Comparison of ENCODE assay signal across 8 cellular contexts in the genomic region with DNA sequence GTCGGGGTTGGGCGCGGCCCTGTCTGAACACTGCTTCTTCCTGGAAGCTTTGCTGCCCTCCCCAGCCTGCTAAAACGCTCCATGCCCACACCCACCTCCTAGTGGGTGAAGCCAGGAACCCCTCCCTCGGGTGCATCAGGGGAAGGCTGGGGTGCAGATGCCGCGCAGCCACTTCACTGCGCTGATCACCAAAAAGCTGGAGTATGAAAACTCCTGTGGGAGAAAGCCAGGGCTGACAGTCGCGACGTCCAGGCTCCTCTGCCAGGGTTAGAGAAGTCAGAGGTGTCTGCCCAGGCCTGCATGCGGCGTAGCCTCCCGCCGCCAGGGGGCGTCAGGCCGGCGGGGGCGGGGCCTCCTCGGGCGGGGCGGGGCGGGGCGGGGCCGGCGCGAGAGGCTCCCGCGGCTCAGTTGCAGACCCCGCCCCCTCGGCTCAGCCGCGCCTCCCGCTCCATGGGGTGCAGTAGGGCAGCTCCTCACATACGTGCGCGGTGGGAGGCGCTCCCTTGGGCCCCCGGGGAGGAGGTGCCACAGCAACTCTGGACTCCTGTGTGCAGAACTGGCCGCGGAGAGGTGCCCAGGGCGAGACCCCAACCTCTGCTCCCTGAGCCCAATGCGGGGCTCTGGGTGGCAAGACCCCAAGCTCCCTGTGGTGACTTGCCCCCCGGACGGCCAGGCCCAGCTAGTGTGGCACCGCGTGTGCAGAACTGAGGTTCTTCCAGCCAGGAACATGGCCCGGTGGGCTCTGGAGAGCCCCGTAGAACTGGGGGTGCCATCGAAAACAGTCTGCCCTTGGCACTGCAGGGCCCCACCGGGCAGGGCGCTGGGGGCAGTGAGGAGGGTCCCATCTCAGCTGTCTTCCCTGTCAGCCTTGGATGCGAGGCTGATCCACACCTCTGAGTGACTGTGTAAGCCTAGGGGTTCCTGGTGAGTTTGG. TPM values are rescaled to one million over a fixed set of nuclear protein-coding genes. Genes with fewer than 3 reads are reported as not detected.
DNase-seq lines count a peak whose midpoint lies in the region; ATAC-seq, FAIRE-seq and TF ChIP-seq lines count a peak whose summit lies in the region.

No MANE protein-coding gene starts in this region.

- H3K4me1 ChIP-seq in keratinocyte (ENCODE audit: control insufficient read depth, extremely low read depth, insufficient read depth, low read length), result peaks cover 44% of the 10 kb centered on the region

- H2AFZ ChIP-seq in keratinocyte (ENCODE audit: control insufficient read depth, low read length), result peak overlapping the region; percentile 72

- H4K20me1 ChIP-seq in keratinocyte (ENCODE audit: control insufficient read depth, extremely low read depth, insufficient read depth, low read length), result peaks cover 5% of the 10 kb centered on the region

- TF ChIP-seq CTCF in VCaP (conservative IDR thresholded peaks at IDR 0.05) (peak; percentile 97), keratinocyte (optimal IDR thresholded peaks at IDR 0.05 in 1 of 3, IDR thresholded peaks at IDR 0.05 in 1 of 3, conservative IDR thresholded peaks at IDR 0.05 in 1 of 3; ENCODE audit: extremely low read depth in 1 of 3, insufficient read depth in 2 of 3, low read length in 3 of 3) (peak in 2 of 3 experiments; percentile 50 to 76)

- peak; percentile 34 for ATAC-seq in GM18505 (IDR thresholded peaks at IDR 0.05; ENCODE audit: unreplicated experiment)
- peak; percentile 42 for ATAC-seq in HG02943 (IDR thresholded peaks at IDR 0.05; ENCODE audit: low read depth, unreplicated experiment)

- H3K4me2 ChIP-seq in keratinocyte (ENCODE audit: control insufficient read depth, extremely low read depth, insufficient read depth, low read depth, low read length), result peak overlapping the region; percentile 86

- H3K27me3 ChIP-seq in keratinocyte (ENCODE audit: control insufficient read depth, extremely low read depth, insufficient read depth, low read length), result no peaks in the 10 kb centered on the region

- peak; percentile 42 for TF ChIP-seq POLR2A in GM18505 (IDR thresholded peaks at IDR 0.05; ENCODE audit: borderline replicate concordance, extremely low read depth, insufficient read depth, insufficient read length)

- H3K4me3 ChIP-seq in keratinocyte (ENCODE audit: control insufficient read depth in 2 of 3, extremely low read depth in 1 of 3, insufficient read depth in 2 of 3, low read depth in 1 of 3, low read length in 3 of 3), result peak overlapping the region; percentile 16 to 82 (median 38)

- H3K27ac ChIP-seq in VCaP, result peak overlapping the region; percentile 91
- H3K27ac ChIP-seq in keratinocyte (ENCODE audit: control insufficient read depth, insufficient read depth, low read length), result peak overlapping the region; percentile 80

- no peaks in the 10 kb centered on the region for H3K9me3 ChIP-seq in keratinocyte (ENCODE audit: control insufficient read depth, low read depth, low read length)

- peak; percentile 74 for DNase-seq in A172 (ENCODE audit: low spot score)
- DNase-seq in NCI-H2029 treated with DMSO at 0.1 percent for 48 hours (lab: John Stamatoyannopoulos, UW), result peak; percentile 46
- peak; percentile 40 to 90 for DNase-seq in T47D (ENCODE audit: low read depth in 1 of 2, low spot score in 1 of 2)
- DNase-seq in keratinocyte (ENCODE audit: low read depth, low spot score), result no peak
- DNase-seq in stimulated activated CD4-positive, alpha-beta T cell treated with anti-CD3 and anti-CD28 coated beads, Interleukin-15, amount 100 ng/mL, for 24 hours, result peak; percentile 98

- no peak for FAIRE-seq in keratinocyte (lab: Jason Lieb, UNC)

- dilution Hi-C loops in keratinocyte (cut with MboI; ENCODE audit: extremely low pct_ligation_motif_present, low sequenced_read_pairs), result no loop called here

- in situ Hi-C loops in T47D (cut with HindIII; ENCODE audit: low pct_unique_long_range_greater_than_20kb, low sequenced_read_pairs), result no loop called here

- H3K9ac ChIP-seq in keratinocyte (ENCODE audit: control insufficient read depth, extremely low read depth, insufficient read depth, low read length), result peak overlapping the region; percentile 66

- H3K9me1 ChIP-seq in keratinocyte (ENCODE audit: control insufficient read depth, extremely low read depth, insufficient read depth, low read length), result peaks cover 2% of the 10 kb centered on the region

- H3K79me2 ChIP-seq in keratinocyte (ENCODE audit: control insufficient read depth, insufficient read depth, low read length), result no peaks in the 10 kb centered on the region

- H3K36me3 ChIP-seq in keratinocyte (ENCODE audit: control insufficient read depth in 2 of 2, extremely low read depth in 1 of 2, insufficient read depth in 2 of 2, low read length in 2 of 2), result no peaks in the 10 kb centered on the region

RNA-seq across cellular contexts. Expression of a gene that starts 1.8 kb away (rescaled TPM):
- total RNA-seq in A172 (2014; rRNA removed; shearing (Covaris generic)), result 13.5 and 19.8 TPM in 2 replicates
- 3.7 to 10.1 TPM (median 6.5 TPM) in 3 replicates for polyA plus RNA-seq in keratinocyte
- polyA plus RNA-seq in keratinocyte (2011; ENCODE audit: low read depth), result 16.5 TPM
- polyA plus RNA-seq in keratinocyte (2011; cell fraction: cytosol; rRNA removed), result 7.4 and 17.1 TPM in 2 replicates
- polyA plus RNA-seq in keratinocyte (2011; cell fraction: nucleus; rRNA removed), result 13.0 and 19.1 TPM in 2 replicates
- polyA plus RNA-seq in keratinocyte (2012; ENCODE audit: low replicate concordance), result 17.6 and 23.4 TPM in 2 replicates
- 8.4 to 59.2 TPM (median 10.9 TPM) in 3 replicates for polyA minus RNA-seq in keratinocyte
- 44.5 TPM for polyA minus RNA-seq in keratinocyte (2011; cell fraction: cytosol; rRNA and poly(A)+ RNA removed)
- 13.1 and 14.1 TPM in 2 replicates for polyA minus RNA-seq in keratinocyte (2011; cell fraction: nucleus; rRNA and poly(A)+ RNA removed)

RNA-seq across cellular contexts. Expression of a gene that starts 6.3 kb away (rescaled TPM):
- 12.3 and 12.6 TPM in 2 replicates for total RNA-seq in A172 (2014; rRNA removed; shearing (Covaris generic))
- polyA plus RNA-seq in keratinocyte, result 2.8 to 4.4 TPM (median 4.1 TPM) in 3 replicates
- 0.54 TPM for polyA plus RNA-seq in keratinocyte (2011; ENCODE audit: low read depth)
- 3.0 and 5.0 TPM in 2 replicates for polyA plus RNA-seq in keratinocyte (2011; cell fraction: cytosol; rRNA removed)
- polyA plus RNA-seq in keratinocyte (2011; cell fraction: nucleus; rRNA removed), result 2.1 and 3.7 TPM in 2 replicates
- polyA plus RNA-seq in keratinocyte (2012; ENCODE audit: low replicate concordance), result 1.9 and 6.3 TPM in 2 replicates
- 0.23 to 1.7 TPM (median 0.42 TPM) in 3 replicates for polyA minus RNA-seq in keratinocyte
- 2.1 TPM for polyA minus RNA-seq in keratinocyte (2011; cell fraction: cytosol; rRNA and poly(A)+ RNA removed)
- 0.95 and 1.0 TPM in 2 replicates for polyA minus RNA-seq in keratinocyte (2011; cell fraction: nucleus; rRNA and poly(A)+ RNA removed)

RNA-seq across cellular contexts. Expression of a gene that starts 8.7 kb away (rescaled TPM):
- 8.0 and 8.9 TPM in 2 replicates for total RNA-seq in A172 (2014; rRNA removed; shearing (Covaris generic))
- polyA plus RNA-seq in keratinocyte, result 2.5 to 5.0 TPM (median 3.3 TPM) in 3 replicates
- 2.6 TPM for polyA plus RNA-seq in keratinocyte (2011; ENCODE audit: low read depth)
- 2.6 and 3.9 TPM in 2 replicates for polyA plus RNA-seq in keratinocyte (2011; cell fraction: cytosol; rRNA removed)
- polyA plus RNA-seq in keratinocyte (2011; cell fraction: nucleus; rRNA removed), result 7.7 and 9.9 TPM in 2 replicates
- polyA plus RNA-seq in keratinocyte (2012; ENCODE audit: low replicate concordance), result 3.6 and 4.7 TPM in 2 replicates
- polyA minus RNA-seq in keratinocyte, result 4.3 to 17.3 TPM (median 7.7 TPM) in 3 replicates
- polyA minus RNA-seq in keratinocyte (2011; cell fraction: cytosol; rRNA and poly(A)+ RNA removed), result 3.5 TPM
- 5.5 and 8.6 TPM in 2 replicates for polyA minus RNA-seq in keratinocyte (2011; cell fraction: nucleus; rRNA and poly(A)+ RNA removed)

RNA-seq across cellular contexts. Expression of a gene that starts 20.1 kb away (rescaled TPM):
- 15.4 and 22.2 TPM in 2 replicates for total RNA-seq in A172 (2014; rRNA removed; shearing (Covaris generic))
- 6.1 to 11.8 TPM (median 7.1 TPM) in 3 replicates for polyA plus RNA-seq in keratinocyte
- polyA plus RNA-seq in keratinocyte (2011; ENCODE audit: low read depth), result 1.8 TPM
- polyA plus RNA-seq in keratinocyte (2011; cell fraction: cytosol; rRNA removed), result 2.8 and 6.2 TPM in 2 replicates
- 25.2 and 31.0 TPM in 2 replicates for polyA plus RNA-seq in keratinocyte (2011; cell fraction: nucleus; rRNA removed)
- 10.3 and 11.0 TPM in 2 replicates for polyA plus RNA-seq in keratinocyte (2012; ENCODE audit: low replicate concordance)
- 4.4 to 7.3 TPM (median 4.7 TPM) in 3 replicates for polyA minus RNA-seq in keratinocyte
- 2.7 TPM for polyA minus RNA-seq in keratinocyte (2011; cell fraction: cytosol; rRNA and poly(A)+ RNA removed)
- polyA minus RNA-seq in keratinocyte (2011; cell fraction: nucleus; rRNA and poly(A)+ RNA removed), result 10.9 and 16.0 TPM in 2 replicates

RNA-seq across cellular contexts. Expression of a gene that starts 58.8 kb away (rescaled TPM):
- 0.17 and 2.7 TPM in 2 replicates for total RNA-seq in A172 (2014; rRNA removed; shearing (Covaris generic))
- 0.04 to 0.17 TPM (median 0.09 TPM) in 3 replicates for polyA plus RNA-seq in keratinocyte
- not detected for polyA plus RNA-seq in keratinocyte (2011; ENCODE audit: low read depth)
- 0.04 and 0.06 TPM in 2 replicates for polyA plus RNA-seq in keratinocyte (2011; cell fraction: cytosol; rRNA removed)
- polyA plus RNA-seq in keratinocyte (2011; cell fraction: nucleus; rRNA removed), result 0.34 and 0.63 TPM in 2 replicates
- 0.38 TPM in 1 of 2 replicates, not detected in the other for polyA plus RNA-seq in keratinocyte (2012; ENCODE audit: low replicate concordance)
- polyA minus RNA-seq in keratinocyte, result 0.23 TPM in 1 of 3 replicates, not detected in the others
- not detected for polyA minus RNA-seq in keratinocyte (2011; cell fraction: cytosol; rRNA and poly(A)+ RNA removed)
- 0.23 and 0.42 TPM in 2 replicates for polyA minus RNA-seq in keratinocyte (2011; cell fraction: nucleus; rRNA and poly(A)+ RNA removed)
